Comparison of ENCODE assay signal across 9 cellular contexts in the genomic region with DNA sequence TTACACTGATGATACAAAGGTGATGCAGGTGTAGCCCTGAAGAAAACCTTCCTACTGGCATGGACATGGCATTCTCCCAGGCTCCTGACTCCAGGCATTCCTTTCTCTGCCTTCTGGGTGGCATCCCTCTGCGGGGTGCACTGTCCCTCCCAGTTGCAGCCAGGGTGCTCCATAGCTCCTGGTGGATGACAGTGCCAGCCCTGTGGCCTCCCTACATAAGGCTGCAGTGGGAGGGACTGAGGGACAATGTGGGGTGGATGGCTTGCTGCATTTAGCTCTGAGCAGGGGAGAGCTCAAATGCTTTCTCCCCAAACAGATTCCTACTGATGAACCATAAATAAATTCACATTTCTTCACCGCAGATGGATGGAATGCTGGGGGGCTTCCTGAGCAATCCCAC.
"Had no signal": no experiment of that assay in that cellular context is flagged by ENCODE, and none has a peak within 500 bp of the region (broad histone marks: within the 10 kb centered on the region; RNA-seq: fewer than 3 reads in every experiment).

No MANE protein-coding gene starts in this region.

- H3K4me2 ChIP-seq: GM23338 had no signal

- DNase-seq: H7, HFFc6, IMR-90, KG1 had no signal

- H3K4me3 ChIP-seq: GM23338, HAP-1, K562 had no signal

- H3K4me1 ChIP-seq: HAP-1 had no signal

- H3K27ac Mint-ChIP-seq: GM23338, HFFc6 had no signal

- H3K9me3 Mint-ChIP-seq: GM23338 had no signal

- FAIRE-seq: HTR-8/SVneo, K562 had no signal

- H3K4me3 Mint-ChIP-seq: GM23338, HFFc6 had no signal

- ATAC-seq: HCT116, K562 had no signal

- H3K36me3 ChIP-seq: HAP-1 had no signal

- H3K9me3 ChIP-seq: HAP-1 had no signal
